Comparison of ENCODE assay signal across 8 cellular contexts in genomic region chr16:56356276-56357241, GRCh38.
DNase-seq lines count a peak whose midpoint lies in the region; ATAC-seq and TF ChIP-seq lines count a peak whose summit lies in the region.

No MANE protein-coding gene starts in this region.

- H3K9me3 ChIP-seq in colonic mucosa, result no peaks in the 10 kb centered on the region

- peak overlapping the region; percentile 12 for H3K4me3 ChIP-seq in GM12875 (ENCODE audit: low read depth, low read length)
- peak overlapping the region; percentile 24 for H3K4me3 ChIP-seq in colonic mucosa

- intact Hi-C loops in colonic mucosa (cut with DNase I), result no loop called here

- peak overlapping the region in 1 of 2 donors; percentile 40 for H3K9ac ChIP-seq in colonic mucosa (ENCODE audit: low read depth in 2 of 2, low read length in 2 of 2)

- peak; percentile 42 for DNase-seq in NCI-H1105 treated with DMSO at 0.1 percent for 48 hours (lab: John Stamatoyannopoulos, UW)
- peak; percentile 32 for DNase-seq in activated CD4-positive, alpha-beta T cell treated with anti-CD3 and anti-CD28 coated beads for 1 hour
- peak; percentile 78 for DNase-seq in colonic mucosa
- DNase-seq in kidney tubule cell (ENCODE audit: low spot score), result peak; percentile 91
- peak in 3 of 4 experiments; percentile 16 to 32 (median 25) for DNase-seq in stimulated activated CD4-positive, alpha-beta T cell treated with anti-CD3 and anti-CD28 coated beads, Interleukin-1b, Interleukin-23, amount 100 ng/mL, for 24 hours (ENCODE audit: low read depth in 4 of 4, low spot score in 1 of 4)
- DNase-seq in NCI-H345 treated with DMSO at 0.1 percent for 48 hours (lab: John Stamatoyannopoulos, UW; ENCODE audit: unreplicated experiment), result no peak

- peaks cover 4% of the 10 kb centered on the region for H3K4me1 ChIP-seq in colonic mucosa

- no peak overlapping the region for H3K27ac ChIP-seq in colonic mucosa

- no peaks in the 10 kb centered on the region for H3K36me3 ChIP-seq in colonic mucosa

- no peaks in the 10 kb centered on the region for H3K27me3 ChIP-seq in colonic mucosa

- ATAC-seq in HG02642 (IDR thresholded peaks at IDR 0.05; ENCODE audit: poor library complexity, unreplicated experiment), result peak; percentile 87

- TF ChIP-seq CTCF in GM12875 (IDR thresholded peaks at IDR 0.05; ENCODE audit: borderline replicate concordance, insufficient read depth, low read depth, low read length), result peak; percentile 89
- TF ChIP-seq CTCF in colonic mucosa (IDR thresholded peaks at IDR 0.05), result peak; percentile 90
